11 cellular contexts compared by ENCODE assay signal in the genomic region with DNA sequence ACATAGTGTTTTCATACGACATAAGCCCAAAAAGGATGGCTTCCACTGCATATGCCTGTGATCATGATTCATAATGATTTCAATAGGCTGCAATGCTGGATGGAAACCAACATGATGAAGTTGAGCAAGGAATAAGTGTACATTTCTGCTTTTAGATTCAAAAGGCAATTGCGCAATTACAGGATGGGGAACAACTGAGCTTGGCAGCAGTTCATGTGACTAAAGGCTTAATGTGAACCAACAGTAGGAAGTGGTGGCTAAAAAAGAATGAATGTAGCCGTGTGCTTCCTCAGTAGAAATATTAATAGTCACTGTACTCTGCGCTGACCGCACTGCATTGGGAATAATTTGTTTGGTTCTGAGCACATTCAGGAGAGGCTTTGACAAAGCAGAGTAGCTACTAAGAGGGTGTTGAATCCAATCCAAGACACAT. TPM values are rescaled to one million over a fixed set of nuclear protein-coding genes. Genes with fewer than 3 reads are reported as not detected.
A peak's percentile ranks its signal among the peaks of the same experiment; 100 is the strongest.
DNase-seq lines count a peak whose midpoint lies in the region; ATAC-seq and TF ChIP-seq lines count a peak whose summit lies in the region.
"Had no signal": no experiment of that assay in that cellular context is flagged by ENCODE, and none has a peak within 500 bp of the region (broad histone marks: within the 10 kb centered on the region; RNA-seq: fewer than 3 reads in every experiment).

No MANE protein-coding gene starts in this region.

- TF ChIP-seq RAD21 in SK-N-SH (IDR thresholded peaks at IDR 0.05; ENCODE audit: low read length), result no peak

- no peaks in the 10 kb centered on the region for H3K36me3 Mint-ChIP-seq in MCF 10A (ENCODE audit: insufficient read depth, unreplicated experiment)
- H3K36me3 Mint-ChIP-seq: T-cell had no signal

- TF ChIP-seq POLR2A in right lobe of liver (IDR thresholded peaks at IDR 0.05) (peak; percentile 51), uterus (IDR thresholded peaks at IDR 0.05) (peak in 1 of 2 donors; percentile 10)

- H3K4me2 ChIP-seq in SK-N-SH, result peak overlapping the region; percentile 55; the same call in 1 of the 2 replicates

- no peak for DNase-seq in SK-N-SH
- DNase-seq in MCF 10A (ENCODE audit: unreplicated experiment), result peak; percentile 100
- DNase-seq in right lobe of liver, result peak in 1 of 3 donors; percentile 72
- peak; percentile 34 to 55 for DNase-seq in uterus
- DNase-seq: CD4-positive, alpha-beta T cell had no signal

- POLR2A ChIA-PET in SK-N-SH (lab: Yijun Ruan, JAX) (no interaction called here), MCF 10A (lab: Yijun Ruan, JAX) (interaction anchor here (0.7 to 3.9 kb wide), 13 partner anchors 16 to 422 kb away, joined by 3 to 54 read pairs (median 5); partner anchors contain the start of gene SLC1A3)

- BruUV-seq in MCF 10A (replicated peaks; lab: Mats Ljungman, UMichigan), result no TSS peak

- H3K27ac Mint-ChIP-seq in MCF 10A (ENCODE audit: low read depth, unreplicated experiment), result peak overlapping the region; percentile 95
- H3K27ac Mint-ChIP-seq: CD4-positive, alpha-beta T cell; T-cell had no signal

- H3K4me1 ChIP-seq in SK-N-SH (ENCODE audit: control insufficient read depth in 1 of 2, insufficient read depth in 2 of 2, low read depth in 1 of 2, low read length in 1 of 2) (no peaks in the 10 kb centered on the region; a peak in 1 of 4 replicates), right lobe of liver (peaks cover 0 to 4% (median 0%) of the 10 kb centered on the region in 4 donors), uterus (no peaks in the 10 kb centered on the region)

- H3K9ac ChIP-seq in SK-N-SH, result no peak overlapping the region

- peak overlapping the region; percentile 51 for H3K4me3 Mint-ChIP-seq in MCF 10A (ENCODE audit: unreplicated experiment)
- H3K4me3 Mint-ChIP-seq: CD4-positive, alpha-beta T cell; nephron; T-cell had no signal

- H3K4me1 Mint-ChIP-seq in MCF 10A (ENCODE audit: insufficient read depth, unreplicated experiment), result peaks cover 20% of the 10 kb centered on the region
- H3K4me1 Mint-ChIP-seq: T-cell had no signal

- H3F3A ChIP-seq in SK-N-SH (replicated peaks; ENCODE audit: insufficient read depth), result peaks cover 4% of the 10 kb centered on the region

- no peak overlapping the region for H2AFZ ChIP-seq in SK-N-SH (ENCODE audit: low read depth)

- H3K36me3 ChIP-seq in SK-N-SH (replicated peaks in 1 of 2; ENCODE audit: control insufficient read depth in 1 of 2, insufficient read depth in 2 of 2, low read length in 1 of 2) (no peaks in the 10 kb centered on the region), right lobe of liver (no peaks in the 10 kb centered on the region), uterus (no peaks in the 10 kb centered on the region)

- no peak for TF ChIP-seq CTCF in SK-N-SH (IDR thresholded peaks at IDR 0.05)
- TF ChIP-seq CTCF in MCF 10A (IDR thresholded peaks at IDR 0.05; ENCODE audit: unreplicated experiment), result no peak
- no peak for TF ChIP-seq CTCF in right lobe of liver (IDR thresholded peaks at IDR 0.05)
- no peak for TF ChIP-seq CTCF in uterus (IDR thresholded peaks at IDR 0.05)

- ATAC-seq in SK-N-SH treated with all-trans-retinoic acid at 6 μM for 48 hours (no peak), right lobe of liver (peak; percentile 85 to 94 (median 88)), HG02759 (IDR thresholded peaks at IDR 0.05; ENCODE audit: unreplicated experiment) (no peak), HG02610 (IDR thresholded peaks at IDR 0.05; ENCODE audit: unreplicated experiment) (no peak), GM21515 (IDR thresholded peaks at IDR 0.05; ENCODE audit: unreplicated experiment) (no peak)
- ATAC-seq: T-cell had no signal

- no peaks in the 10 kb centered on the region for H3K9me3 ChIP-seq in SK-N-SH
- H3K9me3 ChIP-seq in right lobe of liver, result no peaks in the 10 kb centered on the region
- H3K9me3 ChIP-seq in uterus, result no peaks in the 10 kb centered on the region

- H3K27me3 ChIP-seq in SK-N-SH (ENCODE audit: insufficient read depth) (peaks cover 48% of the 10 kb centered on the region; the same call in 1 of the 2 replicates), right lobe of liver (no peaks in the 10 kb centered on the region), uterus (no peaks in the 10 kb centered on the region)

- no peaks in the 10 kb centered on the region for H3K27me3 Mint-ChIP-seq in MCF 10A (ENCODE audit: insufficient read depth, unreplicated experiment)

- H3K4me3 ChIP-seq in SK-N-SH (ENCODE audit: low read depth in 2 of 2, low read length in 1 of 2), result no peak overlapping the region
- H3K4me3 ChIP-seq in right lobe of liver, result no peak overlapping the region
- no peak overlapping the region for H3K4me3 ChIP-seq in uterus

- CTCF ChIA-PET in SK-N-SH (lab: Yijun Ruan, JAX), result no interaction called here
- CTCF ChIA-PET in MCF 10A (lab: Yijun Ruan, JAX), result interaction anchor here (1.1 to 1.8 kb wide), 4 partner anchors 33 to 242 kb away, joined by 4 to 9 read pairs (median 6); partner anchors contain the start of gene SLC1A3

- no peaks in the 10 kb centered on the region for H4K20me1 ChIP-seq in SK-N-SH (ENCODE audit: insufficient read depth)

- no peak for TF ChIP-seq EP300 in SK-N-SH (IDR thresholded peaks at IDR 0.05; ENCODE audit: borderline replicate concordance in 1 of 2, low read depth in 1 of 2, low read length in 1 of 2)

- no peaks in the 10 kb centered on the region for H3K79me2 ChIP-seq in SK-N-SH (ENCODE audit: insufficient read depth)

- no peaks in the 10 kb centered on the region for H3K9me2 ChIP-seq in SK-N-SH

- H3K27ac ChIP-seq in SK-N-SH (ENCODE audit: low read depth in 2 of 2, low read length in 1 of 2), result no peak overlapping the region
- H3K27ac ChIP-seq in right lobe of liver, result no peak overlapping the region
- peak overlapping the region in 1 of 2 donors; percentile 7 for H3K27ac ChIP-seq in uterus

- intact Hi-C loops in MCF 10A (cut with micrococcal nuclease) (loop anchor here (1.0 to 5.0 kb wide), 2 partner anchors 33 to 50 kb away; partner anchors contain the start of gene SLC1A3), right lobe of liver (cut with DNase I) (no loop called here), uterus (cut with DNase I; ENCODE audit: low total_unique reads) (no loop called here)

- no peaks in the 10 kb centered on the region for H3K9me3 Mint-ChIP-seq in MCF 10A (ENCODE audit: unreplicated experiment)
- H3K9me3 Mint-ChIP-seq: CD4-positive, alpha-beta T cell; nephron; T-cell had no signal

- WGBS in SK-N-SH (ENCODE audit: low lambda C conversion rate), result 27% methylated on average over 5 of the region's 5 CpGs
- WGBS in right lobe of liver (ENCODE audit: insufficient coverage, low coverage, low lambda C conversion rate, missing lambda C conversion rate), result 24% methylated on average over 5 of the region's 5 CpGs

TF ChIP-seq in SK-N-SH, 30 proteins besides CTCF, POLR2A, EP300 and RAD21:
- 0 out of 2 replicates have a peak, but pooled peaks have one; percentile 10 for TF ChIP-seq TCF12 (IDR thresholded peaks at IDR 0.05)
- TF ChIP-seq, protein P1, sequence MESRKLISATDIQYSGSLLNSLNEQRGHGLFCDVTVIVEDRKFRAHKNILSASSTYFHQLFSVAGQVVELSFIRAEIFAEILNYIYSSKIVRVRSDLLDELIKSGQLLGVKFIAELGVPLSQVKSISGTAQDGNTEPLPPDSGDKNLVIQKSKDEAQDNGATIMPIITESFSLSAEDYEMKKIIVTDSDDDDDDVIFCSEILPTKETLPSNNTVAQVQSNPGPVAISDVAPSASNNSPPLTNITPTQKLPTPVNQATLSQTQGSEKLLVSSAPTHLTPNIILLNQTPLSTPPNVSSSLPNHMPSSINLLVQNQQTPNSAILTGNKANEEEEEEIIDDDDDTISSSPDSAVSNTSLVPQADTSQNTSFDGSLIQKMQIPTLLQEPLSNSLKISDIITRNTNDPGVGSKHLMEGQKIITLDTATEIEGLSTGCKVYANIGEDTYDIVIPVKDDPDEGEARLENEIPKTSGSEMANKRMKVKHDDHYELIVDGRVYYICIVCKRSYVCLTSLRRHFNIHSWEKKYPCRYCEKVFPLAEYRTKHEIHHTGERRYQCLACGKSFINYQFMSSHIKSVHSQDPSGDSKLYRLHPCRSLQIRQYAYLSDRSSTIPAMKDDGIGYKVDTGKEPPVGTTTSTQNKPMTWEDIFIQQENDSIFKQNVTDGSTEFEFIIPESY (IDR thresholded peaks at IDR 0.05; ENCODE audit: borderline replicate concordance, low read depth), result no peak
- peak; percentile 66 for TF ChIP-seq NFIC (IDR thresholded peaks at IDR 0.05; ENCODE audit: borderline replicate concordance)

TF ChIP-seq in SK-N-SH treated with all-trans-retinoic acid at 6 μM for 48 hours, 23 proteins besides CTCF, POLR2A, EP300 and RAD21 (continues in another document):
- TF ChIP-seq ISL1 (CRISPR knock-in tag; IDR thresholded peaks at IDR 0.05), result no peak
- no peak for TF ChIP-seq CSDC2 (CRISPR knock-in tag; IDR thresholded peaks at IDR 0.05)
- TF ChIP-seq SNAI2 (CRISPR knock-in tag; IDR thresholded peaks at IDR 0.05), result no peak
- no peak for TF ChIP-seq ZFP3 (CRISPR knock-in tag; IDR thresholded peaks at IDR 0.05)
- TF ChIP-seq ESRRG (CRISPR knock-in tag; IDR thresholded peaks at IDR 0.05), result no peak
- no peak for TF ChIP-seq GLIS3 (CRISPR knock-in tag; IDR thresholded peaks at IDR 0.05)
- TF ChIP-seq PATZ1 (CRISPR knock-in tag; IDR thresholded peaks at IDR 0.05; ENCODE audit: borderline replicate concordance), result no peak
- no peak for TF ChIP-seq ZC3H10 (CRISPR knock-in tag; IDR thresholded peaks at IDR 0.05)
- TF ChIP-seq ZNF70 (CRISPR knock-in tag; IDR thresholded peaks at IDR 0.05), result no peak
- TF ChIP-seq ZNF8 (CRISPR knock-in tag; IDR thresholded peaks at IDR 0.05), result no peak
- no peak for TF ChIP-seq ZFP30 (CRISPR knock-in tag; IDR thresholded peaks at IDR 0.05)
- TF ChIP-seq TCF4 (CRISPR knock-in tag; IDR thresholded peaks at IDR 0.05; ENCODE audit: borderline replicate concordance), result no peak

RNA-seq across cellular contexts. Expression of gene SLC1A3, which starts 51.2 kb away (rescaled TPM):
- not detected in 2 replicates for polyA plus RNA-seq in SK-N-SH (2012; rRNA removed)
- polyA plus RNA-seq in SK-N-SH (2012; cell fraction: cytosol; rRNA removed), result under 0.01 TPM in 1 of 2 replicates, not detected in the other
- polyA plus RNA-seq in SK-N-SH (2012; cell fraction: nucleus; rRNA removed), result not detected in 2 replicates
- total RNA-seq in MCF 10A (2022) (5.9 and 9.6 TPM in 2 replicates), right lobe of liver (10 to 100 TPM in 1 of 6 experiments, 1 to 10 TPM in 5; 4.7 to 15.1 (median 6.1) TPM), uterus (10 to 100 TPM in 2 of 4 donors, 1 to 10 TPM in 2; 2.3 to 15.8 (median 9.9) TPM)
- total RNA-seq: CD4-positive, alpha-beta T cell had no signal

Comparison
In these comparisons a context has a peak if more than half of its experiments do, and no peak if none do; other contexts are left out.
1. ATAC-seq: peak in right lobe of liver (4 of 4); none in SK-N-SH treated with all-trans-retinoic acid at 6 μM for 48 hours (single experiment), HG02759 (single experiment), HG02610 (single experiment) and GM21515 (single experiment).